In genomic region chr3:46892285-46893145, GRCh38 we compare ENCODE assay signal across 1 cellular context.
TF ChIP-seq lines count a peak whose summit lies in the region.

No MANE protein-coding gene starts in this region.

TF ChIP-seq in K562, 482 proteins besides CTCF, POLR2A, EP300 and RAD21 (continued from another document):
- TF ChIP-seq TSHZ1 (CRISPR knock-in tag; IDR thresholded peaks at IDR 0.05): no peak
- TF ChIP-seq CXXC5 (CRISPR knock-in tag; IDR thresholded peaks at IDR 0.05): 0 out of 2 replicates have a peak, but pooled peaks have one; percentile 18
- no peak for TF ChIP-seq SPI1 (IDR thresholded peaks at IDR 0.05; ENCODE audit: borderline replicate concordance, low read depth, low read length)
- no peak for TF ChIP-seq ZNF274 (IDR thresholded peaks at IDR 0.05; ENCODE audit: borderline replicate concordance, low read depth, low read length)
- no peak for TF ChIP-seq HOXB6 (CRISPR knock-in tag; IDR thresholded peaks at IDR 0.05; ENCODE audit: borderline replicate concordance)
- TF ChIP-seq GABPB1 (CRISPR knock-in tag; IDR thresholded peaks at IDR 0.05): 0 out of 2 replicates have a peak, but pooled peaks have one; percentile 29
- peak; percentile 60 to 68; a peak in 2 of 4 replicates for TF ChIP-seq NRF1 (conservative IDR thresholded peaks at IDR 0.05 in 1 of 2, IDR thresholded peaks at IDR 0.05 in 1 of 2)
